Comparison of ENCODE assay signal across 23 cellular contexts in the genomic region with DNA sequence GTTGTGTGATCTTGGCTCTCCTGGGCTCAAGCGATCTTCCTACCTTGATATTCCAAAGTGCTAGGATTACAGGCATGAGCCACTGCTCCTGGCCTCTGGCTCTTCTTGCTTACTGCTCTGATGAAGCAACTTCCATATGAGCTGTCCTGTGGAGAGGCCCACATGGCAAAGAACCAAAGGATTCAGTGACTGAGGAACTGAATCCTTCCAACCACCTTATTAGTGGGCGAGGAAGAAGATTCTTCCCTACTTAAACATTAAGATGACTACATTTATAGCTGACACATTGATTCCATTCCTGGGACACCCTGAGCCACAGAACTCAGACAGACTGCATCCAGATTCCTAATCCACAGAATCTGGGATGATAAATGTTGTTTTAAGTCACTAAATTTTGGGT. TPM values are rescaled to one million over a fixed set of nuclear protein-coding genes. Genes with fewer than 3 reads are reported as not detected.
A peak's percentile ranks its signal among the peaks of the same experiment; 100 is the strongest.
DNase-seq lines count a peak whose midpoint lies in the region; ATAC-seq and TF ChIP-seq lines count a peak whose summit lies in the region.
"Had no signal": no experiment of that assay in that cellular context is flagged by ENCODE, and none has a peak within 500 bp of the region (broad histone marks: within the 10 kb centered on the region; RNA-seq: fewer than 3 reads in every experiment).

No MANE protein-coding gene starts in this region.

- no peaks in the 10 kb centered on the region for H3K9me3 ChIP-seq in mucosa of descending colon
- H3K9me3 ChIP-seq: esophagus squamous epithelium, sigmoid colon had no signal

- H3K36me3 ChIP-seq in kidney epithelial cell (ENCODE audit: control insufficient read depth, insufficient read depth, low read length) = no peaks in the 10 kb centered on the region
- H3K36me3 ChIP-seq in mucosa of descending colon (ENCODE audit: low read depth) = no peaks in the 10 kb centered on the region
- H3K36me3 ChIP-seq: esophagus squamous epithelium, sigmoid colon had no signal

- TF ChIP-seq CTCF in kidney epithelial cell (IDR thresholded peaks at IDR 0.05; ENCODE audit: insufficient read depth, low read length, poor library complexity, severe bottlenecking) = no peak
- TF ChIP-seq CTCF in mucosa of descending colon (IDR thresholded peaks at IDR 0.05) = no peak

- ATAC-seq in mucosa of descending colon (no peak), Right ventricle myocardium inferior (no peak)
- ATAC-seq: activated T-cell treated with anti-CD3 and anti-CD28 coated beads, Interleukin-2, amount 50 U/mL, for 4 hours; Panc1 had no signal

- no peaks in the 10 kb centered on the region for H3K27me3 ChIP-seq in kidney epithelial cell (ENCODE audit: control insufficient read depth, insufficient read depth, low read length)
- H3K27me3 ChIP-seq: dorsolateral prefrontal cortex, esophagus squamous epithelium, sigmoid colon had no signal

- intact Hi-C loops in mucosa of descending colon (cut with DNase I, micrococcal nuclease) = no loop called here
- intact Hi-C loops in Right ventricle myocardium inferior (cut with DNase I) = no loop called here

- DNase-seq in CD1c-positive myeloid dendritic cell (ENCODE audit: extremely low spot score) (peak; percentile 60), HT1080 (ENCODE audit: low read depth) (peak; percentile 41), UCSD-AML1 (lab: John Stamatoyannopoulos, UW; ENCODE audit: unreplicated experiment) (peak; percentile 16), kidney epithelial cell (ENCODE audit: low read depth) (peak; percentile 65), mucosa of descending colon (no peak), retina (no peak), nucleus accumbens (lab: John Stamatoyannopoulos, UW) (no peak), Right ventricle myocardium inferior (ENCODE audit: missing footprints) (no peak)
- DNase-seq: activated CD4-positive, alpha-beta memory T cell treated with anti-CD3 and anti-CD28 coated beads, Interleukin-2, amount 10 ng/mL, durations not matched to agents 7 days and 5 days; activated naive CD8-positive, alpha-beta T cell treated with anti-CD3 and anti-CD28 coated beads for 36 hours; activated T-cell treated with anti-CD3 and anti-CD28 coated beads, Interleukin-2, amount 50 U/mL, for 4 hours; CD4-positive, alpha-beta memory T cell; dorsolateral prefrontal cortex; EL; esophagus squamous epithelium; IMR-90; kidney; NCI-H1105; NCI-H774; occipital lobe; sigmoid colon; SW 1271 had no signal

- H3K4me3 ChIP-seq in kidney epithelial cell (ENCODE audit: low read depth, low read length) (no peak overlapping the region), mucosa of descending colon (no peak overlapping the region)
- H3K4me3 ChIP-seq: dorsolateral prefrontal cortex, esophagus squamous epithelium, sigmoid colon had no signal

- no peaks in the 10 kb centered on the region for H3K4me1 ChIP-seq in mucosa of descending colon (ENCODE audit: low read depth)
- H3K4me1 ChIP-seq: esophagus squamous epithelium, sigmoid colon had no signal

RNA-seq across cellular contexts. Expression of a gene that starts 16.5 kb away (rescaled TPM):
- total RNA-seq in HT1080 (2014; rRNA removed; shearing (Covaris generic)) = 0.02 TPM in 1 of 2 replicates, not detected in the other
- 0.05 and 0.06 TPM in 2 replicates for polyA plus RNA-seq in HT1080 (2015; cell fraction: cytosol; rRNA removed)
- polyA plus RNA-seq in HT1080 (2015; cell fraction: nucleus; rRNA removed) = 0.02 and 0.05 TPM in 2 replicates
- 1.1 and 1.5 TPM in 2 replicates for total RNA-seq in kidney epithelial cell
- total RNA-seq in mucosa of descending colon = 1 to 10 TPM; 2.5 to 3.6 (median 2.6) TPM
- total RNA-seq in Right ventricle myocardium inferior = 0.08 TPM
- total RNA-seq: IMR-90 had no signal
- polyA plus RNA-seq: IMR-90 had no signal

Comparison
In these comparisons a context has a peak if more than half of its experiments do, and no peak if none do; other contexts are left out.
1. DNase-seq: peak in CD1c-positive myeloid dendritic cell (single experiment), HT1080 (single experiment), UCSD-AML1 (single experiment) and kidney epithelial cell (single experiment); none in mucosa of descending colon (0 of 3), retina (single experiment), nucleus accumbens (0 of 56) and Right ventricle myocardium inferior (single experiment).